1 cellular context compared by ENCODE assay signal in the genomic region with DNA sequence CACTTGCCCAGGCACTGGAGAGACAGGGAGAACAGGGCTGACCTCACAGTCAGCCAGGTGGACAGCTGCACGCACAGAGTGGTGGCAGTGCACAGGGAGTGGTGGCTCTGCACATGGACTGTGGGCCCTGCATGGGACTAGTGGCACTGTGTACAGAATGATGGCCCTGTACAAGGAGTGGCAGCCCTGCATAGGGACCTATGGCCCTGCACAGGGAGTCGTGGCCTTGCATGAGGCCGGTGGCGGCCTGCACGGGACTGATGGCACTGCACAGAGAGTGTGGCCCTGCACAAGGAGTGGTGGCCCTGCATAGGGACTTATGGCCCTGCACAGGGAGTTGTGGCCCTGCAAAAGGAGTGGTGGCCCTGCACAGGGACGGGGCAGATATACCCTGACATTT.
TF ChIP-seq lines count a peak whose summit lies in the region.

No MANE protein-coding gene starts in this region.

TF ChIP-seq in H1, 55 proteins besides CTCF, POLR2A, EP300 and RAD21:
- TF ChIP-seq CBX8 (IDR thresholded peaks at IDR 0.05; ENCODE audit: borderline replicate concordance, low read depth, low read length) (no peak), CTBP2 (IDR thresholded peaks at IDR 0.05; ENCODE audit: borderline replicate concordance, insufficient read depth, insufficient read length, low read length) (no peak), RBBP5 (IDR thresholded peaks at IDR 0.05; ENCODE audit: borderline replicate concordance, low read depth, low read length) (no peak), SRF (IDR thresholded peaks at IDR 0.05; ENCODE audit: low read depth, low read length) (no peak), CHD1 (IDR thresholded peaks at IDR 0.05; ENCODE audit: low read depth, low read length) (no peak), CHD2 (IDR thresholded peaks at IDR 0.05; ENCODE audit: low read length) (no peak), RXRA (IDR thresholded peaks at IDR 0.05; ENCODE audit: insufficient read depth, low read depth, low read length) (no peak), HDAC6 (IDR thresholded peaks at IDR 0.05; ENCODE audit: low read depth, low read length) (no peak), JUN (IDR thresholded peaks at IDR 0.05; ENCODE audit: low read depth, low read length) (no peak), EZH2 (IDR thresholded peaks at IDR 0.05; ENCODE audit: low read depth, low read length, severe bottlenecking) (no peak), TBP (IDR thresholded peaks at IDR 0.05; ENCODE audit: low read depth, low read length) (no peak), ZNF274 (IDR thresholded peaks at IDR 0.05; ENCODE audit: borderline replicate concordance, extremely low read depth, low read length) (no peak), TAF1 (IDR thresholded peaks at IDR 0.05; ENCODE audit: low read depth, low read length) (no peak), TAF7 (optimal IDR thresholded peaks at IDR 0.05; ENCODE audit: borderline replicate concordance, low read depth, low read length) (no peak), SIRT6 (IDR thresholded peaks at IDR 0.05; ENCODE audit: low read length) (no peak)
- TF ChIP-seq, protein P1, sequence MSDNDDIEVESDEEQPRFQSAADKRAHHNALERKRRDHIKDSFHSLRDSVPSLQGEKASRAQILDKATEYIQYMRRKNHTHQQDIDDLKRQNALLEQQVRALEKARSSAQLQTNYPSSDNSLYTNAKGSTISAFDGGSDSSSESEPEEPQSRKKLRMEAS (IDR thresholded peaks at IDR 0.05): no peak
